Comparison of ENCODE assay signal across 17 cellular contexts in genomic region chr15:34809186-34809585, GRCh38. TPM values are rescaled to one million over a fixed set of nuclear protein-coding genes. Genes with fewer than 3 reads are reported as not detected.
DNase-seq lines count a peak whose midpoint lies in the region; ATAC-seq, FAIRE-seq and TF ChIP-seq lines count a peak whose summit lies in the region.
"Had no signal": no experiment of that assay in that cellular context is flagged by ENCODE, and none has a peak within 500 bp of the region (broad histone marks: within the 10 kb centered on the region; RNA-seq: fewer than 3 reads in every experiment).

No MANE protein-coding gene starts in this region.

- H3K36me3 ChIP-seq in astrocyte (ENCODE audit: insufficient read depth, low read length) (no peaks in the 10 kb centered on the region), thoracic aorta (no peaks in the 10 kb centered on the region)
- H3K36me3 ChIP-seq in naive thymus-derived CD4-positive, alpha-beta T cell (ENCODE audit: control insufficient read depth in 2 of 3, insufficient read depth in 3 of 3, low read length in 3 of 3): no peaks in the 10 kb centered on the region
- H3K36me3 ChIP-seq: BLaER1 treated with 17β-estradiol and CSF1 and Interleukin-3, amounts not matched to agents 10 nM and 100 nM had no signal

- peak overlapping the region; percentile 100; the same call in 1 of the 2 replicates for H3K27ac Mint-ChIP-seq in HFFc6
- H3K27ac Mint-ChIP-seq in astrocyte (ENCODE audit: unreplicated experiment): peak overlapping the region; percentile 38
- no peak overlapping the region for H3K27ac Mint-ChIP-seq in naive thymus-derived CD4-positive, alpha-beta T cell
- H3K27ac Mint-ChIP-seq: CD4-positive, CD25-positive, alpha-beta regulatory T cell had no signal

- no peak for TF ChIP-seq CTCF in HFFc6 (IDR thresholded peaks at IDR 0.05)
- no peak for TF ChIP-seq CTCF in astrocyte (IDR thresholded peaks at IDR 0.05; ENCODE audit: insufficient read depth, low read depth, low read length)
- TF ChIP-seq CTCF in thoracic aorta (IDR thresholded peaks at IDR 0.05): no peak

- no peak overlapping the region for H3K9ac ChIP-seq in astrocyte (ENCODE audit: low read length)
- H3K9ac ChIP-seq: BLaER1 treated with 17β-estradiol and CSF1 and Interleukin-3, amounts not matched to agents 10 nM and 100 nM had no signal

- no peak overlapping the region for H3K4me2 ChIP-seq in astrocyte (ENCODE audit: low read length)
- H3K4me2 ChIP-seq: A549; BLaER1 treated with 17β-estradiol and CSF1 and Interleukin-3, amounts not matched to agents 10 nM and 100 nM had no signal

- POLR2A ChIA-PET in naive thymus-derived CD4-positive, alpha-beta T cell (lab: Charles Lee): no interaction called here

- no peaks in the 10 kb centered on the region for H3K27me3 ChIP-seq in astrocyte (ENCODE audit: insufficient read depth, low read length)
- H3K27me3 ChIP-seq in thoracic aorta (replicated peaks; ENCODE audit: insufficient read depth): no peaks in the 10 kb centered on the region
- no peaks in the 10 kb centered on the region for H3K27me3 ChIP-seq in naive thymus-derived CD4-positive, alpha-beta T cell (ENCODE audit: control insufficient read depth in 2 of 2, insufficient read depth in 2 of 2, low read length in 2 of 2)
- H3K27me3 ChIP-seq: BLaER1 treated with 17β-estradiol and CSF1 and Interleukin-3, amounts not matched to agents 10 nM and 100 nM had no signal

- H3K4me1 Mint-ChIP-seq in HFFc6 (ENCODE audit: low read depth): peaks cover 89% of the 10 kb centered on the region
- H3K4me1 Mint-ChIP-seq in astrocyte (ENCODE audit: low read depth, unreplicated experiment): peaks cover 36% of the 10 kb centered on the region
- no peaks in the 10 kb centered on the region for H3K4me1 Mint-ChIP-seq in naive thymus-derived CD4-positive, alpha-beta T cell
- H3K4me1 Mint-ChIP-seq: CD4-positive, CD25-positive, alpha-beta regulatory T cell had no signal

- DNase-seq in HFFc6: no peak
- no peak for DNase-seq in astrocyte (ENCODE audit: low read depth)
- no peak for DNase-seq in thoracic aorta (ENCODE audit: low spot score)
- no peak for DNase-seq in MV-4-11 (lab: John Stamatoyannopoulos, UW)
- DNase-seq in DMS53 treated with DMSO at 0.1 percent for 48 hours (lab: John Stamatoyannopoulos, UW; ENCODE audit: unreplicated experiment): no peak
- DNase-seq in naive thymus-derived CD4-positive, alpha-beta T cell: no peak
- DNase-seq: CD4-positive, CD25-positive, alpha-beta regulatory T cell; DMS53; HCEC 1CT had no signal

- intact Hi-C loops in naive thymus-derived CD4-positive, alpha-beta T cell (cut with micrococcal nuclease): no loop called here

- no peaks in the 10 kb centered on the region for H3K79me2 ChIP-seq in astrocyte (ENCODE audit: insufficient read depth, low read length)

- H3K4me3 ChIP-seq in astrocyte (ENCODE audit: insufficient read depth, low read depth, low read length) (no peak overlapping the region), thoracic aorta (no peak overlapping the region)
- H3K4me3 ChIP-seq in naive thymus-derived CD4-positive, alpha-beta T cell (ENCODE audit: low read length): no peak overlapping the region
- H3K4me3 ChIP-seq: A549; BLaER1 treated with 17β-estradiol and CSF1 and Interleukin-3, amounts not matched to agents 10 nM and 100 nM; K562 had no signal

- H3K27ac ChIP-seq in astrocyte (ENCODE audit: low read depth, low read length) (no peak overlapping the region), thoracic aorta (peak overlapping the region; percentile 51 to 85)
- H3K27ac ChIP-seq in naive thymus-derived CD4-positive, alpha-beta T cell (ENCODE audit: low read depth, low read length): no peak overlapping the region
- H3K27ac ChIP-seq: BLaER1 treated with 17β-estradiol and CSF1 and Interleukin-3, amounts not matched to agents 10 nM and 100 nM had no signal

- no peaks in the 10 kb centered on the region; the same call in 1 of the 2 replicates for H3K27me3 Mint-ChIP-seq in HFFc6 (ENCODE audit: insufficient read depth)
- H3K27me3 Mint-ChIP-seq in astrocyte (ENCODE audit: low read depth, unreplicated experiment): no peaks in the 10 kb centered on the region
- H3K27me3 Mint-ChIP-seq in naive thymus-derived CD4-positive, alpha-beta T cell: peaks cover 26 to 68% (median 48%) of the 10 kb centered on the region in 5 donors

- H3K4me3 Mint-ChIP-seq in HFFc6 (no peak overlapping the region), astrocyte (ENCODE audit: unreplicated experiment) (no peak overlapping the region)
- H3K4me3 Mint-ChIP-seq in naive thymus-derived CD4-positive, alpha-beta T cell: no peak overlapping the region
- H3K4me3 Mint-ChIP-seq: CD4-positive, CD25-positive, alpha-beta regulatory T cell had no signal

- no peaks in the 10 kb centered on the region for H4K20me1 ChIP-seq in astrocyte (ENCODE audit: insufficient read depth, low read length)
- H4K20me1 ChIP-seq: BLaER1 treated with 17β-estradiol and CSF1 and Interleukin-3, amounts not matched to agents 10 nM and 100 nM had no signal

- FAIRE-seq in astrocyte (lab: Jason Lieb, UNC): no peak
- FAIRE-seq: A549, GM12891, GM19239, K562 had no signal

- ATAC-seq in GM18867 (IDR thresholded peaks at IDR 0.05; ENCODE audit: unreplicated experiment) (peak; percentile 58), thoracic aorta (ENCODE audit: insufficient number of reproducible peaks, low FRiP score, low read depth) (no peak)
- no peak for ATAC-seq in naive thymus-derived CD4-positive, alpha-beta T cell
- ATAC-seq: A549, K562 had no signal

- CTCF ChIA-PET in naive thymus-derived CD4-positive, alpha-beta T cell (lab: Charles Lee): no interaction called here

- H3K9me3 Mint-ChIP-seq in HFFc6 (peaks cover 13% of the 10 kb centered on the region; the same call in 1 of the 2 replicates), astrocyte (ENCODE audit: unreplicated experiment) (peaks cover 11% of the 10 kb centered on the region)
- H3K9me3 Mint-ChIP-seq in naive thymus-derived CD4-positive, alpha-beta T cell: peaks cover 0 to 18% (median 0%) of the 10 kb centered on the region in 11 donors

- peaks cover 13% of the 10 kb centered on the region for H3K36me3 Mint-ChIP-seq in HFFc6 (ENCODE audit: low read depth)
- H3K36me3 Mint-ChIP-seq in astrocyte (ENCODE audit: low read depth, unreplicated experiment): no peaks in the 10 kb centered on the region
- H3K36me3 Mint-ChIP-seq in naive thymus-derived CD4-positive, alpha-beta T cell: no peaks in the 10 kb centered on the region
- H3K36me3 Mint-ChIP-seq: CD4-positive, CD25-positive, alpha-beta regulatory T cell had no signal

- H2AFZ ChIP-seq in astrocyte (ENCODE audit: low read depth, low read length): no peak overlapping the region

- H3K4me1 ChIP-seq in astrocyte (ENCODE audit: insufficient read depth, low read length) (peaks cover 4% of the 10 kb centered on the region), thoracic aorta (ENCODE audit: control insufficient read depth in 1 of 2, low read depth in 2 of 2) (peaks cover 17 to 44% of the 10 kb centered on the region in 2 donors)
- H3K4me1 ChIP-seq in naive thymus-derived CD4-positive, alpha-beta T cell (ENCODE audit: control insufficient read depth in 2 of 2, insufficient read depth in 2 of 2, low read length in 2 of 2): no peaks in the 10 kb centered on the region
- H3K4me1 ChIP-seq: BLaER1 treated with 17β-estradiol and CSF1 and Interleukin-3, amounts not matched to agents 10 nM and 100 nM had no signal

- no peaks in the 10 kb centered on the region for H3K9me3 ChIP-seq in astrocyte (ENCODE audit: insufficient read depth, low read depth, low read length)
- no peaks in the 10 kb centered on the region for H3K9me3 ChIP-seq in thoracic aorta
- no peaks in the 10 kb centered on the region for H3K9me3 ChIP-seq in naive thymus-derived CD4-positive, alpha-beta T cell (ENCODE audit: control insufficient read depth in 2 of 3, low read length in 3 of 3)
- H3K9me3 ChIP-seq: A549 had no signal

RNA-seq across cellular contexts. Expression of gene ACTC1, which starts 13.8 kb away (rescaled TPM):
- 10 to 100 TPM in 5 of 6 experiments, 1 to 10 TPM in 1; 4.8 to 30.5 (median 24.7) TPM for total RNA-seq in HFFc6 (2021; fragmentation: NEBNext Ultra II Directional; extraction: Animal tissue kit (Norgen Biotek cat#: 25700))
- total RNA-seq in astrocyte (860 and 942 TPM in 2 replicates), thoracic aorta (100 to 1,000 TPM in 1 of 2 donors, 10 to 100 TPM in 1; 47.7 to 125 TPM)
- total RNA-seq in naive thymus-derived CD4-positive, alpha-beta T cell: not detected
- not detected for polyA plus RNA-seq in naive thymus-derived CD4-positive, alpha-beta T cell
- total RNA-seq: CD4-positive, CD25-positive, alpha-beta regulatory T cell; Daoy; H4 had no signal
- polyA plus RNA-seq: CD4-positive, CD25-positive, alpha-beta regulatory T cell had no signal

RNA-seq across cellular contexts. Expression of gene GJD2, which starts 54.4 kb away (rescaled TPM):
- not detected for total RNA-seq in HFFc6 (2021; fragmentation: NEBNext Ultra II Directional; extraction: Animal tissue kit (Norgen Biotek cat#: 25700))
- total RNA-seq in astrocyte (0.48 and 1.00 TPM in 2 replicates), thoracic aorta (not detected)
- not detected for total RNA-seq in naive thymus-derived CD4-positive, alpha-beta T cell
- polyA plus RNA-seq in naive thymus-derived CD4-positive, alpha-beta T cell: not detected
- total RNA-seq: CD4-positive, CD25-positive, alpha-beta regulatory T cell; Daoy; H4; K562 had no signal
- polyA plus RNA-seq: A549; CD4-positive, CD25-positive, alpha-beta regulatory T cell; K562 had no signal

Comparison
In these comparisons a context has a peak if more than half of its experiments do, and no peak if none do; other contexts are left out.
1. H3K27ac Mint-ChIP-seq: peak in HFFc6 (single experiment) and astrocyte (single experiment); none in naive thymus-derived CD4-positive, alpha-beta T cell (0 of 9).
2. H3K27ac ChIP-seq: peak in thoracic aorta (2 of 2); none in astrocyte (single experiment) and naive thymus-derived CD4-positive, alpha-beta T cell (single experiment).